ENCODE assay signal across 10 cellular contexts in the genomic region with DNA sequence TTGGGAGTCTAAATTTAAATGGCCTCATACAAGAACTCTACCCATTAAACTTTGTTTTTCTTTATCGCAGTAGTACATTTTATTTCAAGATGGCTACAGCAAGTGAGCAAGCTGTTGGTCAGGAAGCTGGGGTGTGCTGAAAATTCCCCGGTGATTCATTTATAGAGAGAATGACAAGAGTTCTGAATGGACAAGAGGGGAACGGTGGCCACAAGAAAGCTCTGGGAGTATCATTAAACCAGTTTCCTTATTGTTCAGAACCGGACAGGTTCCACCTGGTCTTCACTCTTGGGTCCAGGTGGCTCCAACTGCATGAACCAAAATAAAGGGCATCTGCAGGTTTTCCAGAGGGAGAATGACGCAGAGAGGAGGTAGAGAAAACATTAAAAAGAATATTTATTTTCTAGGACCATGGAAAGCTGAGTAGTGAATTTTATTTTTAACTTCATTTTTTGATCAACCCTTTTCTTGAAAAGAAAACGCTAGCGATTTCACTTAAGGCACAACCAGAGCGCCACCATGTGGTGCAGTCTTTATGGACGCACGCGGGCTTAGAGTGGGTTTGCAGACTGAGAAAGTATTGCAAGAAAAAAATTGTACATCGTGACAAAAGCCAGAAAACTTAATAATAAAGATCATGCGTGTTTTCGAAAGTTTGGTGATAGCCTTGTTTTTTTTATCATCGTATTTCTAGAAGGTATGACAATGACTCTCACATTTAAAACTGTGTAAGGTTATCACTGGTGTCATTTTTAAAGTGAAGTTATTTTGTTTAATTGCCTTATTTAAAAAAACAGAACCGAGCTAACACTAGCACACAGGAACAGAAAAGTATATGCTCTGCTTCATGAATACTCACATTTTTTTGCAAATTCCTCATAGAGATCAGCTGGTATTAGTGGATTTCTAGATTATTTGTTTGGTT.
DNase-seq lines count a peak whose midpoint lies in the region; ATAC-seq, FAIRE-seq and TF ChIP-seq lines count a peak whose summit lies in the region.
"Had no signal": no experiment of that assay in that cellular context is flagged by ENCODE, and none has a peak within 500 bp of the region (broad histone marks: within the 10 kb centered on the region; RNA-seq: fewer than 3 reads in every experiment).

No MANE protein-coding gene starts in this region.

- H3K79me1 ChIP-seq in H1 (ENCODE audit: low read depth, low read length), result no peaks in the 10 kb centered on the region

- H4K91ac ChIP-seq in H1 (replicated peaks; ENCODE audit: insufficient read length, low read length), result no peak overlapping the region

- no peak overlapping the region for H2AFZ ChIP-seq in H1 (ENCODE audit: low read length)

- H3K27me3 ChIP-seq in HL-60 (ENCODE audit: insufficient read depth, poor library complexity, severe bottlenecking), result peaks cover 5% of the 10 kb centered on the region
- H3K27me3 ChIP-seq in H1 (replicated peaks in 1 of 4; ENCODE audit: control insufficient read depth in 3 of 4, extremely low read depth in 1 of 4, insufficient read depth in 3 of 4, low read length in 3 of 4), result no peaks in the 10 kb centered on the region
- H3K27me3 ChIP-seq: neutrophil had no signal

- FAIRE-seq in H1 (lab: Jason Lieb, UNC), result peak; percentile 78

- no peak overlapping the region for H3K14ac ChIP-seq in H1 (ENCODE audit: insufficient read length)

- no peak for TF ChIP-seq EP300 in H1 (IDR thresholded peaks at IDR 0.05; ENCODE audit: borderline replicate concordance in 1 of 2, low read depth in 2 of 2, low read length in 2 of 2)

- H2BK15ac ChIP-seq in H1 (ENCODE audit: low read length), result no peak overlapping the region

- no peak overlapping the region for H3K9ac ChIP-seq in H1 (replicated peaks in 1 of 4; ENCODE audit: extremely low read depth in 1 of 4, low read depth in 3 of 4, low read length in 3 of 4)
- H3K9ac ChIP-seq: KMS-11 had no signal

- no peak overlapping the region for H3K4me2 ChIP-seq in H1 (ENCODE audit: insufficient read depth in 1 of 2, low read depth in 2 of 2, low read length in 2 of 2)
- H3K4me2 ChIP-seq: KMS-11 had no signal

- no peak overlapping the region for H3K56ac ChIP-seq in H1 (replicated peaks; ENCODE audit: insufficient read length, low read depth, low read length)

- no peak overlapping the region for H3K4ac ChIP-seq in H1 (replicated peaks; ENCODE audit: insufficient read length, low read depth, low read length)

- H3K23me2 ChIP-seq in H1 (ENCODE audit: low read depth, low read length), result no peaks in the 10 kb centered on the region

- no peak overlapping the region for H4K5ac ChIP-seq in H1 (ENCODE audit: insufficient read length, low read depth, low read length)

- H2BK20ac ChIP-seq in H1 (ENCODE audit: low read length), result no peak overlapping the region

- ATAC-seq in GM19463 (IDR thresholded peaks at IDR 0.05; ENCODE audit: unreplicated experiment), result peak; percentile 66
- ATAC-seq in mucosa of descending colon, result peak; percentile 78

- POLR2A ChIA-PET in H1 (lab: Charles Lee; ENCODE audit: partially characterized antibody), result no interaction called here

- H4K20me1 ChIP-seq in H1 (replicated peaks in 1 of 2; ENCODE audit: control insufficient read depth in 1 of 2, insufficient read depth in 2 of 2, low read length in 2 of 2), result no peaks in the 10 kb centered on the region

- DNase-seq in D341Med (ENCODE audit: low spot score) (peak; percentile 72), HL-60 (ENCODE audit: low read depth in 1 of 2, low spot score in 1 of 2) (peak; percentile 3 to 37), OCI-M1 (lab: John Stamatoyannopoulos, UW) (peak; percentile 85), H1 (ENCODE audit: low read depth in 1 of 2, low spot score in 2 of 2) (peak in 1 of 2 experiments; percentile 77), mucosa of descending colon (peak in 2 of 3 donors; percentile 70 to 90), RKO (ENCODE audit: low spot score) (no peak), NCI-H1436 treated with DMSO at 0.1 percent for 48 hours (lab: John Stamatoyannopoulos, UW) (no peak)

- no peak overlapping the region for H2BK12ac ChIP-seq in H1 (ENCODE audit: low read depth, low read length)

- TF ChIP-seq CTCF in HL-60 (IDR thresholded peaks at IDR 0.05; ENCODE audit: insufficient read depth, low read length) (peak; percentile 79), H1 (IDR thresholded peaks at IDR 0.05; ENCODE audit: control extremely low read depth in 1 of 3, insufficient read depth in 1 of 3, low read depth in 1 of 3, low read length in 3 of 3) (peak; percentile 74 to 87 (median 79)), mucosa of descending colon (IDR thresholded peaks at IDR 0.05) (no peak)

- H3K4me1 ChIP-seq in H1 (replicated peaks in 1 of 4; ENCODE audit: control insufficient read depth in 3 of 4, insufficient read depth in 4 of 4, low read length in 3 of 4) (no peaks in the 10 kb centered on the region), mucosa of descending colon (ENCODE audit: low read depth) (no peaks in the 10 kb centered on the region)

- H3K36me3 ChIP-seq in H1 (ENCODE audit: control insufficient read depth in 2 of 4, insufficient read depth in 4 of 4, low read length in 3 of 4), result no peaks in the 10 kb centered on the region
- no peaks in the 10 kb centered on the region for H3K36me3 ChIP-seq in mucosa of descending colon (ENCODE audit: low read depth)
- H3K36me3 ChIP-seq: neutrophil had no signal

- CTCF ChIA-PET in H1 (lab: Charles Lee; ENCODE audit: partially characterized antibody), result interaction anchor here (0.6 to 6.7 kb wide), 43 partner anchors 8 to 570 kb away, joined by 3 to 81 read pairs (median 4); a partner anchor contains a TSS

- H3K9me3 ChIP-seq in H1 (ENCODE audit: insufficient read depth in 2 of 2, low read depth in 1 of 2, low read length in 1 of 2) (no peaks in the 10 kb centered on the region; a peak in 1 of 4 replicates), mucosa of descending colon (no peaks in the 10 kb centered on the region)
- H3K9me3 ChIP-seq: neutrophil had no signal

- WGBS in H1 (ENCODE audit: extremely low coverage in 1 of 2, insufficient coverage in 1 of 2, insufficient read length in 1 of 2, insufficient replicate concordance in 2 of 2, low coverage in 1 of 2, low lambda C conversion rate in 2 of 2, missing lambda C conversion rate in 1 of 2), 2 experiments, result 31% methylated on average over 16 of the region's 16 CpGs; no CpG with 5 or more reads in 1 of the 2 experiments

- H3K18ac ChIP-seq in H1 (ENCODE audit: extremely low read depth, low read length), result no peak overlapping the region

- H3K4me3 ChIP-seq in HL-60 (replicated peaks; ENCODE audit: insufficient read depth, low read length) (no peak overlapping the region), H1 (ENCODE audit: extremely low read depth in 1 of 4, insufficient read depth in 2 of 4, low read depth in 3 of 4, low read length in 4 of 4) (no peak overlapping the region), mucosa of descending colon (no peak overlapping the region)

- no peaks in the 10 kb centered on the region for H3K79me2 ChIP-seq in H1 (ENCODE audit: control insufficient read depth in 1 of 2, insufficient read depth in 2 of 2, low read length in 2 of 2)

- H2BK5ac ChIP-seq in H1 (ENCODE audit: low read depth, low read length), result no peak overlapping the region

- H4K8ac ChIP-seq in H1 (ENCODE audit: extremely low read depth, insufficient read depth, low read length), result no peak overlapping the region

- no peak overlapping the region for H2AK5ac ChIP-seq in H1 (ENCODE audit: low read depth, low read length)

- no peak overlapping the region for H2BK120ac ChIP-seq in H1 (replicated peaks; ENCODE audit: low read depth, low read length)

- peak; percentile 92 for TF ChIP-seq RAD21 in H1 (IDR thresholded peaks at IDR 0.05 in 1 of 2, conservative IDR thresholded peaks at IDR 0.05 in 1 of 2; ENCODE audit: low read depth in 2 of 2, low read length in 2 of 2)

- H3K23ac ChIP-seq in H1 (ENCODE audit: insufficient read length), result no peak overlapping the region

- intact Hi-C loops in mucosa of descending colon (cut with DNase I, micrococcal nuclease), result loop anchor here in 1 of 2 donors (5.0 kb wide), 1 partner anchor 200 kb away; no protein-coding TSS in a partner anchor

- H3K27ac ChIP-seq in HL-60 (replicated peaks) (no peak overlapping the region), H1 (ENCODE audit: low read depth, low read length) (no peak overlapping the region)
- H3K27ac ChIP-seq: KMS-11, neutrophil had no signal

- TF ChIP-seq POLR2A in H1 (IDR thresholded peaks at IDR 0.05; ENCODE audit: control extremely low read depth in 1 of 2, low read depth in 2 of 2, low read length in 2 of 2), result no peak

TF ChIP-seq in H1, 55 proteins besides CTCF, POLR2A, EP300 and RAD21:
- 0 out of 2 replicates have a peak, but pooled peaks have one; percentile 11 for TF ChIP-seq POU5F1 (IDR thresholded peaks at IDR 0.05; ENCODE audit: low read depth, low read length)
- TF ChIP-seq SIN3A (conservative IDR thresholded peaks at IDR 0.05 in 1 of 2, IDR thresholded peaks at IDR 0.05 in 1 of 2; ENCODE audit: low read depth in 1 of 2, low read length in 2 of 2), result no peak

Comparison
In these comparisons a context has a peak if more than half of its experiments do, and no peak if none do; other contexts are left out.
1. DNase-seq: peak in D341Med (single experiment), HL-60 (2 of 2), OCI-M1 (single experiment) and mucosa of descending colon (2 of 3); none in RKO (single experiment) and NCI-H1436 treated with DMSO at 0.1 percent for 48 hours (single experiment).